Comparison of ENCODE assay signal across 11 cellular contexts in genomic region chrX:129755779-129756650, GRCh38. TPM values are rescaled to one million over a fixed set of nuclear protein-coding genes. Genes with fewer than 3 reads are reported as not detected.
DNase-seq lines count a peak whose midpoint lies in the region; ATAC-seq and TF ChIP-seq lines count a peak whose summit lies in the region.
"Had no signal": no experiment of that assay in that cellular context is flagged by ENCODE, and none has a peak within 500 bp of the region (broad histone marks: within the 10 kb centered on the region; RNA-seq: fewer than 3 reads in every experiment).

No MANE protein-coding gene starts in this region.

- CTCF ChIA-PET in activated naive CD4-positive, alpha-beta T cell treated with anti-CD3 and anti-CD28 coated beads, Interleukin-2, amount 10 ng/mL, durations not matched to agents 7 days and 5 days (lab: Charles Lee), result interaction anchor here (0.6 to 5.6 kb wide), 19 partner anchors 12 to 169 kb away, joined by 3 to 44 read pairs (median 5); partner anchors contain the start of genes APLN, SASH3 and UTP14A

- DNase-seq in activated T-cell treated with anti-CD3 and anti-CD28 coated beads, Interleukin-2, amount 50 U/mL, for 24 hours, result peak; percentile 58
- DNase-seq in activated T-cell treated with anti-CD3 and anti-CD28 coated beads, Interleukin-2, amount 50 U/mL, for 1 hour, result no peak
- peak; percentile 53 for DNase-seq in activated naive CD4-positive, alpha-beta T cell treated with anti-CD3 and anti-CD28 coated beads, Interleukin-2, amount 10 ng/mL, durations not matched to agents 7 days and 5 days
- DNase-seq in ascending aorta (ENCODE audit: low spot score in 2 of 2), result no peak
- no peak for DNase-seq in A172 (ENCODE audit: low spot score)
- DNase-seq in foreskin keratinocyte, result no peak
- DNase-seq: C1 segment of cervical spinal cord, dorsolateral prefrontal cortex had no signal

- H3K27ac ChIP-seq in ascending aorta (no peak overlapping the region), foreskin keratinocyte (no peak overlapping the region)
- H3K27ac ChIP-seq: dorsolateral prefrontal cortex had no signal

- H3K36me3 Mint-ChIP-seq in activated T-cell treated with anti-CD3 and anti-CD28 coated beads, Interleukin-2, amount 50 U/mL, for 24 hours (ENCODE audit: low read depth), result no peaks in the 10 kb centered on the region
- H3K36me3 Mint-ChIP-seq in activated naive CD4-positive, alpha-beta T cell treated with anti-CD3 and anti-CD28 coated beads, Interleukin-2, amount 10 ng/mL, durations not matched to agents 7 days and 5 days, result peaks cover 4% of the 10 kb centered on the region
- H3K36me3 Mint-ChIP-seq in stimulated activated memory B cell treated with anti-CD40 and anti-IgM and Interleukin-4, amounts not matched to agents 10 μg/mL and 1 μg/mL and 100 μg/mL, for 72 hours, result no peaks in the 10 kb centered on the region

- H3K4me3 ChIP-seq in ascending aorta, result no peak overlapping the region
- H3K4me3 ChIP-seq: dorsolateral prefrontal cortex had no signal

- H3K4me3 Mint-ChIP-seq in activated T-cell treated with anti-CD3 and anti-CD28 coated beads, Interleukin-2, amount 50 U/mL, for 24 hours, result peak overlapping the region; percentile 10
- peak overlapping the region; percentile 74 for H3K4me3 Mint-ChIP-seq in activated naive CD4-positive, alpha-beta T cell treated with anti-CD3 and anti-CD28 coated beads, Interleukin-2, amount 10 ng/mL, durations not matched to agents 7 days and 5 days
- H3K4me3 Mint-ChIP-seq in stimulated activated memory B cell treated with anti-CD40 and anti-IgM and Interleukin-4, amounts not matched to agents 10 μg/mL and 1 μg/mL and 100 μg/mL, for 72 hours, result no peak overlapping the region

- H3K27me3 ChIP-seq in ascending aorta (no peaks in the 10 kb centered on the region), foreskin keratinocyte (no peaks in the 10 kb centered on the region)

- H3K36me3 ChIP-seq in ascending aorta, result no peaks in the 10 kb centered on the region

- intact Hi-C loops in ascending aorta (cut with DNase I), result no loop called here

- ATAC-seq in HG03354 (IDR thresholded peaks at IDR 0.05; ENCODE audit: poor library complexity, severe bottlenecking, unreplicated experiment) (peak; percentile 57), foreskin keratinocyte (no peak)
- no peak for ATAC-seq in stimulated activated memory B cell treated with anti-CD40 and anti-IgM and Interleukin-4, amounts not matched to agents 10 μg/mL and 1 μg/mL and 100 μg/mL, for 72 hours

- H3K9me3 ChIP-seq in ascending aorta, result no peaks in the 10 kb centered on the region

- TF ChIP-seq CTCF in ascending aorta (IDR thresholded peaks at IDR 0.05) (no peak), foreskin keratinocyte (conservative IDR thresholded peaks at IDR 0.05) (no peak)

- H3K4me1 ChIP-seq in ascending aorta (no peaks in the 10 kb centered on the region), foreskin keratinocyte (no peaks in the 10 kb centered on the region)

- H3K9me3 Mint-ChIP-seq in activated T-cell treated with anti-CD3 and anti-CD28 coated beads, Interleukin-2, amount 50 U/mL, for 24 hours, result no peaks in the 10 kb centered on the region
- no peaks in the 10 kb centered on the region for H3K9me3 Mint-ChIP-seq in activated naive CD4-positive, alpha-beta T cell treated with anti-CD3 and anti-CD28 coated beads, Interleukin-2, amount 10 ng/mL, durations not matched to agents 7 days and 5 days
- no peaks in the 10 kb centered on the region for H3K9me3 Mint-ChIP-seq in stimulated activated memory B cell treated with anti-CD40 and anti-IgM and Interleukin-4, amounts not matched to agents 10 μg/mL and 1 μg/mL and 100 μg/mL, for 72 hours

- H3K27me3 Mint-ChIP-seq in activated T-cell treated with anti-CD3 and anti-CD28 coated beads, Interleukin-2, amount 50 U/mL, for 24 hours, result no peaks in the 10 kb centered on the region
- no peaks in the 10 kb centered on the region for H3K27me3 Mint-ChIP-seq in activated naive CD4-positive, alpha-beta T cell treated with anti-CD3 and anti-CD28 coated beads, Interleukin-2, amount 10 ng/mL, durations not matched to agents 7 days and 5 days
- no peaks in the 10 kb centered on the region for H3K27me3 Mint-ChIP-seq in stimulated activated memory B cell treated with anti-CD40 and anti-IgM and Interleukin-4, amounts not matched to agents 10 μg/mL and 1 μg/mL and 100 μg/mL, for 72 hours

- H3K27ac Mint-ChIP-seq in activated T-cell treated with anti-CD3 and anti-CD28 coated beads, Interleukin-2, amount 50 U/mL, for 24 hours, result peak overlapping the region; percentile 69
- peak overlapping the region; percentile 85 for H3K27ac Mint-ChIP-seq in activated naive CD4-positive, alpha-beta T cell treated with anti-CD3 and anti-CD28 coated beads, Interleukin-2, amount 10 ng/mL, durations not matched to agents 7 days and 5 days
- H3K27ac Mint-ChIP-seq in stimulated activated memory B cell treated with anti-CD40 and anti-IgM and Interleukin-4, amounts not matched to agents 10 μg/mL and 1 μg/mL and 100 μg/mL, for 72 hours, result peak overlapping the region; percentile 84

- peaks cover 55% of the 10 kb centered on the region for H3K4me1 Mint-ChIP-seq in activated T-cell treated with anti-CD3 and anti-CD28 coated beads, Interleukin-2, amount 50 U/mL, for 24 hours (ENCODE audit: low read depth)
- H3K4me1 Mint-ChIP-seq in activated naive CD4-positive, alpha-beta T cell treated with anti-CD3 and anti-CD28 coated beads, Interleukin-2, amount 10 ng/mL, durations not matched to agents 7 days and 5 days, result peaks cover 90% of the 10 kb centered on the region
- peaks cover 59% of the 10 kb centered on the region for H3K4me1 Mint-ChIP-seq in stimulated activated memory B cell treated with anti-CD40 and anti-IgM and Interleukin-4, amounts not matched to agents 10 μg/mL and 1 μg/mL and 100 μg/mL, for 72 hours

RNA-seq across cellular contexts. Expression of gene XPNPEP2, which starts 17.2 kb away (rescaled TPM):
- 7.7 TPM for total RNA-seq in ascending aorta
- not detected in 2 replicates for total RNA-seq in A172 (2014; rRNA removed; shearing (Covaris generic))
- not detected in 2 replicates for total RNA-seq in foreskin keratinocyte
- polyA plus RNA-seq in foreskin keratinocyte, result not detected in 2 replicates
- total RNA-seq: pulmonary artery endothelial cell had no signal

RNA-seq across cellular contexts. Expression of gene SASH3, which starts 23.7 kb away (rescaled TPM):
- total RNA-seq in ascending aorta, result 31.0 TPM
- not detected in 2 replicates for total RNA-seq in A172 (2014; rRNA removed; shearing (Covaris generic))
- not detected in 2 replicates for total RNA-seq in foreskin keratinocyte
- not detected in 2 replicates for polyA plus RNA-seq in foreskin keratinocyte
- total RNA-seq: pulmonary artery endothelial cell had no signal

Comparison
In these comparisons a context has a peak if more than half of its experiments do, and no peak if none do; other contexts are left out.
1. DNase-seq: peak in activated T-cell treated with anti-CD3 and anti-CD28 coated beads, Interleukin-2, amount 50 U/mL, for 24 hours (single experiment) and activated naive CD4-positive, alpha-beta T cell treated with anti-CD3 and anti-CD28 coated beads, Interleukin-2, amount 10 ng/mL, durations not matched to agents 7 days and 5 days (single experiment); none in activated T-cell treated with anti-CD3 and anti-CD28 coated beads, Interleukin-2, amount 50 U/mL, for 1 hour (single experiment), ascending aorta (0 of 2), A172 (single experiment) and foreskin keratinocyte (0 of 2).
2. RNA of gene SASH3, which starts 23.7 kb away (total RNA-seq): 31.0 TPM in ascending aorta (single experiment); not detected in A172 and not detected in foreskin keratinocyte; every median in the first group is over 10 times any median in the second.
3. Peak in every context shown above with its lines, with median percentiles within 50 percentile points of each other: H3K27ac Mint-ChIP-seq.